In genomic region chr1:41902669-41903068, GRCh38 we compare ENCODE assay signal across 17 cellular contexts. TPM values are rescaled to one million over a fixed set of nuclear protein-coding genes. Genes with fewer than 3 reads are reported as not detected.
DNase-seq lines count a peak whose midpoint lies in the region; ATAC-seq, FAIRE-seq and TF ChIP-seq lines count a peak whose summit lies in the region.
"Had no signal": no experiment of that assay in that cellular context is flagged by ENCODE, and none has a peak within 500 bp of the region (broad histone marks: within the 10 kb centered on the region; RNA-seq: fewer than 3 reads in every experiment).

No MANE protein-coding gene starts in this region.

- POLR2A ChIA-PET in A549 (lab: Yijun Ruan, JAX), result no interaction called here
- POLR2A ChIA-PET in CD4-positive, alpha-beta memory T cell (lab: Charles Lee; ENCODE audit: partially characterized antibody), result interaction anchor here (3.0 to 9.8 kb wide), 2 partner anchors 11 kb away, joined by 23 to 175 read pairs; partner anchors contain the start of gene HIVEP3

- peaks cover 0 to 5% of the 10 kb centered on the region in 2 donors for H3K36me3 Mint-ChIP-seq in CD4-positive, alpha-beta memory T cell
- H3K36me3 Mint-ChIP-seq in T-helper 1 cell treated with Interleukin-12 subunit alpha and Interleukin-12 subunit beta and Interleukin-4 antibody, amounts not matched to agents 30 μg/mL and 1 μg/mL, for 36 hours (ENCODE audit: low read depth), result peaks cover 4% of the 10 kb centered on the region

- H3K4me3 Mint-ChIP-seq in CD4-positive, alpha-beta memory T cell, result peak overlapping the region; percentile 53 to 79 (median 66)
- peak overlapping the region; percentile 41 for H3K4me3 Mint-ChIP-seq in T-helper 1 cell treated with Interleukin-12 subunit alpha and Interleukin-12 subunit beta and Interleukin-4 antibody, amounts not matched to agents 30 μg/mL and 1 μg/mL, for 36 hours
- H3K4me3 Mint-ChIP-seq: activated naive CD4-positive, alpha-beta T cell treated with anti-CD3 and anti-CD28 coated beads for 36 hours; H9 had no signal

- H3K27me3 Mint-ChIP-seq in CD4-positive, alpha-beta memory T cell, result no peaks in the 10 kb centered on the region
- H3K27me3 Mint-ChIP-seq in T-helper 1 cell treated with Interleukin-12 subunit alpha and Interleukin-12 subunit beta and Interleukin-4 antibody, amounts not matched to agents 30 μg/mL and 1 μg/mL, for 36 hours (ENCODE audit: low read depth), result no peaks in the 10 kb centered on the region

- 80% methylated on average over 8 of the region's 8 CpGs for whole genome bisulfite sequencing in A549 (ENCODE audit: missing lambda C conversion rate)

- peaks cover 0 to under 1% (median 0%) of the 10 kb centered on the region in 8 donors for H3K9me3 Mint-ChIP-seq in CD4-positive, alpha-beta memory T cell
- no peaks in the 10 kb centered on the region for H3K9me3 Mint-ChIP-seq in T-helper 1 cell treated with Interleukin-12 subunit alpha and Interleukin-12 subunit beta and Interleukin-4 antibody, amounts not matched to agents 30 μg/mL and 1 μg/mL, for 36 hours
- H3K9me3 Mint-ChIP-seq: activated naive CD4-positive, alpha-beta T cell treated with anti-CD3 and anti-CD28 coated beads for 36 hours; H9 had no signal

- no peak for TF ChIP-seq POLR2A in A549 (IDR thresholded peaks at IDR 0.05; ENCODE audit: low read length)

- no peak for TF ChIP-seq RAD21 in A549 (conservative IDR thresholded peaks at IDR 0.05 in 1 of 2, IDR thresholded peaks at IDR 0.05 in 1 of 2)

- H3K9me3 ChIP-seq in A549, result no peaks in the 10 kb centered on the region
- H3K9me3 ChIP-seq in CD4-positive, alpha-beta memory T cell (ENCODE audit: control insufficient read depth in 1 of 2, low read length in 2 of 2), result no peaks in the 10 kb centered on the region
- H3K9me3 ChIP-seq in left lung, result no peaks in the 10 kb centered on the region
- H3K9me3 ChIP-seq: BLaER1, pancreas had no signal

- CTCF ChIA-PET in A549 (lab: Yijun Ruan, JAX), result no interaction called here
- CTCF ChIA-PET in CD4-positive, alpha-beta memory T cell (lab: Charles Lee; ENCODE audit: partially characterized antibody), result interaction anchor here (1.4 to 1.7 kb wide), 3 partner anchors 10 to 17 kb away, joined by 3 to 6 read pairs (median 5); no protein-coding TSS in a partner anchor

- no peaks in the 10 kb centered on the region for H3K36me3 ChIP-seq in CD4-positive, alpha-beta memory T cell (ENCODE audit: insufficient read depth, low read length)
- no peaks in the 10 kb centered on the region for H3K36me3 ChIP-seq in left lung
- H3K36me3 ChIP-seq: BLaER1, pancreas had no signal

- H3K4me3 ChIP-seq in A549, result no peak overlapping the region
- H3K4me3 ChIP-seq in CD4-positive, alpha-beta memory T cell (ENCODE audit: low read length in 2 of 2), result peak overlapping the region in 1 of 2 donors; percentile 10
- no peak overlapping the region for H3K4me3 ChIP-seq in left lung
- H3K4me3 ChIP-seq: BLaER1, pancreas had no signal

- DNase-seq in A549 (ENCODE audit: low read depth in 1 of 2, low spot score in 1 of 2), result no peak
- DNase-seq in CD4-positive, alpha-beta memory T cell, result no peak
- DNase-seq in left lung, result no peak
- DNase-seq in HK-2 (ENCODE audit: unreplicated experiment), result no peak
- no peak for DNase-seq in effector CD4-positive, alpha-beta T cell
- DNase-seq: activated naive CD4-positive, alpha-beta T cell treated with anti-CD3 and anti-CD28 coated beads for 36 hours; glutamatergic neuron; H9; MV-4-11; NCI-H82; pancreas; SHP77 had no signal

- H3K4me2 ChIP-seq in A549, result peak overlapping the region; percentile 89

- no peak for TF ChIP-seq EP300 in A549 (IDR thresholded peaks at IDR 0.05)

- TF ChIP-seq CTCF in A549 (IDR thresholded peaks at IDR 0.05) (no peak), left lung (IDR thresholded peaks at IDR 0.05) (no peak)

- H3K27ac Mint-ChIP-seq in CD4-positive, alpha-beta memory T cell, result peak overlapping the region; percentile 77 to 95 (median 90)
- H3K27ac Mint-ChIP-seq in T-helper 1 cell treated with Interleukin-12 subunit alpha and Interleukin-12 subunit beta and Interleukin-4 antibody, amounts not matched to agents 30 μg/mL and 1 μg/mL, for 36 hours, result peak overlapping the region; percentile 87
- H3K27ac Mint-ChIP-seq: activated naive CD4-positive, alpha-beta T cell treated with anti-CD3 and anti-CD28 coated beads for 36 hours had no signal

- H3K4me1 ChIP-seq in A549 (peaks cover 47% of the 10 kb centered on the region), left lung (peaks cover 5 to 42% of the 10 kb centered on the region in 2 donors)
- H3K4me1 ChIP-seq in CD4-positive, alpha-beta memory T cell (ENCODE audit: insufficient read depth, low read length), result peaks cover 72% of the 10 kb centered on the region
- H3K4me1 ChIP-seq: pancreas had no signal

- H3K27me3 ChIP-seq in CD4-positive, alpha-beta memory T cell (ENCODE audit: insufficient read depth, low read length), result no peaks in the 10 kb centered on the region
- no peaks in the 10 kb centered on the region for H3K27me3 ChIP-seq in left lung
- H3K27me3 ChIP-seq: BLaER1, pancreas had no signal

- no peak for ATAC-seq in A549
- ATAC-seq in left lung, result peak; percentile 49
- no peak for ATAC-seq in GM19395 (IDR thresholded peaks at IDR 0.05; ENCODE audit: unreplicated experiment)
- ATAC-seq in GM21717 (IDR thresholded peaks at IDR 0.05; ENCODE audit: unreplicated experiment), result no peak

- peaks cover 70 to 81% (median 76%) of the 10 kb centered on the region in 4 donors for H3K4me1 Mint-ChIP-seq in CD4-positive, alpha-beta memory T cell
- peaks cover 74% of the 10 kb centered on the region for H3K4me1 Mint-ChIP-seq in T-helper 1 cell treated with Interleukin-12 subunit alpha and Interleukin-12 subunit beta and Interleukin-4 antibody, amounts not matched to agents 30 μg/mL and 1 μg/mL, for 36 hours (ENCODE audit: low read depth)

- intact Hi-C loops in CD4-positive, alpha-beta memory T cell (cut with micrococcal nuclease), result loop anchor here (1.0 kb wide), 1 partner anchor 12 kb away; no protein-coding TSS in a partner anchor
- intact Hi-C loops in left lung (cut with DNase I), result no loop called here

- H3K27ac ChIP-seq in A549 (peak overlapping the region; percentile 83), left lung (peak overlapping the region in 1 of 2 donors; percentile 30)
- H3K27ac ChIP-seq in CD4-positive, alpha-beta memory T cell (ENCODE audit: low read depth, low read length), result peak overlapping the region; percentile 16
- H3K27ac ChIP-seq: BLaER1, pancreas had no signal

- FAIRE-seq in A549 (lab: Jason Lieb, UNC), result no peak
- FAIRE-seq: islet of Langerhans, pancreas had no signal

TF ChIP-seq in A549, 52 proteins besides CTCF, POLR2A, EP300 and RAD21:
- no peak for TF ChIP-seq SREBF2 (IDR thresholded peaks at IDR 0.05)
- TF ChIP-seq ZFP36 (IDR thresholded peaks at IDR 0.05; ENCODE audit: borderline replicate concordance, partially characterized antibody), result no peak
- TF ChIP-seq BHLHE40 (IDR thresholded peaks at IDR 0.05; ENCODE audit: low read depth, low read length), result no peak
- TF ChIP-seq HES2 (IDR thresholded peaks at IDR 0.05), result no peak
- no peak for TF ChIP-seq JUN (IDR thresholded peaks at IDR 0.05)
- no peak for TF ChIP-seq CHD2 (IDR thresholded peaks at IDR 0.05; ENCODE audit: low read length, partially characterized antibody)
- no peak for TF ChIP-seq MAFK (IDR thresholded peaks at IDR 0.05; ENCODE audit: partially characterized antibody)

RNA-seq across cellular contexts. Expression of gene HIVEP3, which starts 16.1 kb away (rescaled TPM):
- polyA plus RNA-seq in A549 (2011; rRNA removed) (2.0 and 2.6 TPM in 2 replicates), A549 (2017; fragmentation: RNase III; extraction: RNeasy Plus Mini Kit Qiagen cat#74134 plus additional on column Dnase treatment) (1.5 to 2.1 TPM (median 1.5 TPM) in 3 replicates)
- polyA plus RNA-seq in A549 (2012; cell fraction: cytosol; rRNA removed), result 1.6 TPM in 2 replicates
- polyA plus RNA-seq in A549 (2012; cell fraction: nucleus; rRNA removed), result 1.7 and 2.1 TPM in 2 replicates
- polyA minus RNA-seq in A549 (2011; rRNA and poly(A)+ RNA removed), result 1.3 and 1.9 TPM in 2 replicates
- 10 to 100 TPM; 10.5 to 11.1 TPM for total RNA-seq in CD4-positive, alpha-beta memory T cell
- polyA plus RNA-seq in CD4-positive, alpha-beta memory T cell, result 10 to 100 TPM in 1 of 2 donors, 1 to 10 TPM in 1; 8.2 to 12.8 TPM
- 10 to 100 TPM in 1 of 2 donors, 1 to 10 TPM in 1; 9.8 to 15.6 TPM for total RNA-seq in left lung
